9 cellular contexts compared by ENCODE assay signal in the genomic region with DNA sequence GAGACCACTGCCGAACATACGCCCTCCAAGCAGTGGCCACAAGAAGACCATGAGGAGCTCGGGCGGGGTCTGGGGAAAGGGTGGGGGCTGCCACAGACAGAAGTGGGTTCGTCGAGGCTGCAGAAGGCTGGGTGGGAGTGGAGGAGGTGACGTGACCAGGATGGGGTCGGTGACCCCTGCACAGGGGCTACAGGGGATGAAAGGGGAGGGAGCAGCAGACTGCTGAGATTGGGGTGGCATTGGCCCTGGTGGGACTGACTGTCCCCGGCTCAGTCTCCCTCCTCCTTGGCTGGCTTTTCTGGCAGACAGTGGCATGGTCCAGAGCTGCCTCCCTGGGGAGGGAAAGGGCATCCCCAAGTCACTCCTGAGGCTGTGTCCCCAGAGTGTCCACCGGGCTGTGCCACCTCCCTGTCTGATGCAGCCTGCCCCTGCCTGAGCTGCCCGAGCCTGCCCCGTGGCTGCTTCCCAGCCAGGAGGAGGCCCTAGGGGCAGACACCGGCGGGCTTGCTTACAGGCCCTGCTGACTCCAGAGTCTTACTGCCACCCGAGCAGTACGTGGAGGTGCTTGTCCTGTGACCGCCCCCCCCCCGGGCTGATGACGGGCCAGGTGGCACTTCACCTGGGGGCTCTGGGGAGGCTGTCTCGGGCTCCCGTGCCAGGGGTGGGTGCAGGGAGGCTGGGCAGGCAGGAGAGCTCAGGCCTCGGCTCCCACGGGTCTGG. TPM values are rescaled to one million over a fixed set of nuclear protein-coding genes. Genes with fewer than 3 reads are reported as not detected.
DNase-seq lines count a peak whose midpoint lies in the region; ATAC-seq lines count a peak whose summit lies in the region.
"Had no signal": no experiment of that assay in that cellular context is flagged by ENCODE, and none has a peak within 500 bp of the region (broad histone marks: within the 10 kb centered on the region; RNA-seq: fewer than 3 reads in every experiment).

No MANE protein-coding gene starts in this region.

- no peaks in the 10 kb centered on the region for H3K9me3 ChIP-seq in HUES48 (ENCODE audit: control insufficient read depth, insufficient read depth, low read length)
- H3K9me3 ChIP-seq in right cardiac atrium (ENCODE audit: control insufficient read depth, low read length): no peaks in the 10 kb centered on the region

- H3K36me3 Mint-ChIP-seq in activated T-helper 17 cell treated with anti-CD3 and anti-CD28 coated beads, Interleukin-2, amount 50 U/mL, for 72 hours (ENCODE audit: low read depth): peaks cover 25% of the 10 kb centered on the region
- no peaks in the 10 kb centered on the region for H3K36me3 Mint-ChIP-seq in stimulated activated memory B cell treated with anti-CD40 and anti-IgM and Interleukin-4, amounts not matched to agents 10 μg/mL and 1 μg/mL and 100 μg/mL, for 72 hours

- H3K9ac ChIP-seq in HUES48 (ENCODE audit: low read depth, low read length): no peak overlapping the region

- H3K4me3 Mint-ChIP-seq in activated T-helper 17 cell treated with anti-CD3 and anti-CD28 coated beads, Interleukin-2, amount 50 U/mL, for 72 hours: peak overlapping the region; percentile 89
- peak overlapping the region; percentile 74 for H3K4me3 Mint-ChIP-seq in stimulated activated memory B cell treated with anti-CD40 and anti-IgM and Interleukin-4, amounts not matched to agents 10 μg/mL and 1 μg/mL and 100 μg/mL, for 72 hours

- WGBS in right cardiac atrium: 52% methylated on average over 23 of the region's 23 CpGs

- H3K27ac ChIP-seq in HUES48 (ENCODE audit: low read depth, low read length) (peak overlapping the region; percentile 51), right cardiac atrium (ENCODE audit: low read length) (peak overlapping the region; percentile 81)

- no peak overlapping the region for H3K4me3 ChIP-seq in HUES48 (ENCODE audit: low read depth, low read length)
- no peak overlapping the region for H3K4me3 ChIP-seq in right cardiac atrium (ENCODE audit: low read length)

- intact Hi-C loops in right cardiac atrium (cut with DNase I): no loop called here

- no peaks in the 10 kb centered on the region for H3K27me3 Mint-ChIP-seq in activated T-helper 17 cell treated with anti-CD3 and anti-CD28 coated beads, Interleukin-2, amount 50 U/mL, for 72 hours
- H3K27me3 Mint-ChIP-seq in stimulated activated memory B cell treated with anti-CD40 and anti-IgM and Interleukin-4, amounts not matched to agents 10 μg/mL and 1 μg/mL and 100 μg/mL, for 72 hours: no peaks in the 10 kb centered on the region

- no peak for ATAC-seq in activated T-helper 17 cell treated with anti-CD3 and anti-CD28 coated beads, Interleukin-2, amount 50 U/mL, for 72 hours (replicated peaks)
- ATAC-seq in right cardiac atrium (peak in 1 of 2 donors; percentile 2), GM18498 (IDR thresholded peaks at IDR 0.05; ENCODE audit: unreplicated experiment) (no peak)
- ATAC-seq in stimulated activated memory B cell treated with anti-CD40 and anti-IgM and Interleukin-4, amounts not matched to agents 10 μg/mL and 1 μg/mL and 100 μg/mL, for 72 hours: no peak

- H3K27ac Mint-ChIP-seq in activated T-helper 17 cell treated with anti-CD3 and anti-CD28 coated beads, Interleukin-2, amount 50 U/mL, for 72 hours: no peak overlapping the region
- peak overlapping the region; percentile 82 for H3K27ac Mint-ChIP-seq in stimulated activated memory B cell treated with anti-CD40 and anti-IgM and Interleukin-4, amounts not matched to agents 10 μg/mL and 1 μg/mL and 100 μg/mL, for 72 hours

- peaks cover 16% of the 10 kb centered on the region for H3K4me1 ChIP-seq in HUES48 (ENCODE audit: control insufficient read depth, insufficient read depth, low read length)
- peaks cover 37% of the 10 kb centered on the region for H3K4me1 ChIP-seq in right cardiac atrium (ENCODE audit: control insufficient read depth, insufficient read depth, low read length)

- no peaks in the 10 kb centered on the region for H3K9me3 Mint-ChIP-seq in activated T-helper 17 cell treated with anti-CD3 and anti-CD28 coated beads, Interleukin-2, amount 50 U/mL, for 72 hours
- no peaks in the 10 kb centered on the region for H3K9me3 Mint-ChIP-seq in stimulated activated memory B cell treated with anti-CD40 and anti-IgM and Interleukin-4, amounts not matched to agents 10 μg/mL and 1 μg/mL and 100 μg/mL, for 72 hours

- peaks cover 18% of the 10 kb centered on the region for H3K4me1 Mint-ChIP-seq in activated T-helper 17 cell treated with anti-CD3 and anti-CD28 coated beads, Interleukin-2, amount 50 U/mL, for 72 hours
- peaks cover 76% of the 10 kb centered on the region for H3K4me1 Mint-ChIP-seq in stimulated activated memory B cell treated with anti-CD40 and anti-IgM and Interleukin-4, amounts not matched to agents 10 μg/mL and 1 μg/mL and 100 μg/mL, for 72 hours

- no peaks in the 10 kb centered on the region for H3K27me3 ChIP-seq in HUES48 (ENCODE audit: control insufficient read depth, insufficient read depth, low read length)
- no peaks in the 10 kb centered on the region for H3K27me3 ChIP-seq in right cardiac atrium (ENCODE audit: control insufficient read depth, insufficient read depth)

- DNase-seq in right cardiac atrium: peak; percentile 42 to 80 (median 80)
- DNase-seq in cortex of kidney (lab: John Stamatoyannopoulos, UW): no peak
- DNase-seq in NK-92 treated with Interleukin-12 subunit alpha and Interleukin-12 subunit beta, amount 100 ng/mL, for 24 hours (lab: John Stamatoyannopoulos, UW): no peak
- no peak for DNase-seq in iPS-NIHi7 (ENCODE audit: extremely low spot score)
- DNase-seq: activated CD4-positive, alpha-beta T cell treated with anti-CD3 and anti-CD28 coated beads, Interleukin-2, amount 50 U/mL, for 48 hours had no signal

- no peaks in the 10 kb centered on the region for H3K36me3 ChIP-seq in HUES48 (ENCODE audit: control insufficient read depth, insufficient read depth, low read length)

RNA-seq across cellular contexts. Expression of a gene that starts 7.2 kb away (rescaled TPM):
- total RNA-seq in activated T-helper 17 cell treated with anti-CD3 and anti-CD28 coated beads, Interleukin-2, amount 50 U/mL, for 72 hours: 100 to 1,000 TPM in 1 of 2 donors, 10 to 100 TPM in 1; 83.5 to 122 TPM
- total RNA-seq in right cardiac atrium: 10 to 100 TPM; 20.5 to 28.8 (median 26.3) TPM
- 21.7 TPM for polyA plus RNA-seq in right cardiac atrium

RNA-seq across cellular contexts. Expression of a gene that starts 43.5 kb away (rescaled TPM):
- 100 to 1,000 TPM; 220 to 254 TPM for total RNA-seq in activated T-helper 17 cell treated with anti-CD3 and anti-CD28 coated beads, Interleukin-2, amount 50 U/mL, for 72 hours
- 100 to 1,000 TPM; 215 to 256 (median 236) TPM for total RNA-seq in right cardiac atrium
- 207 TPM for polyA plus RNA-seq in right cardiac atrium

RNA-seq across cellular contexts. Expression of a gene that starts 44.0 kb away (rescaled TPM):
- 100 to 1,000 TPM in 1 of 2 donors, 10 to 100 TPM in 1; 80.1 to 110 TPM for total RNA-seq in activated T-helper 17 cell treated with anti-CD3 and anti-CD28 coated beads, Interleukin-2, amount 50 U/mL, for 72 hours
- total RNA-seq in right cardiac atrium: 10 to 100 TPM; 20.2 to 28.0 (median 24.6) TPM
- 24.9 TPM for polyA plus RNA-seq in right cardiac atrium

Comparison
In these comparisons a context has a peak if more than half of its experiments do, and no peak if none do; other contexts are left out.
1. DNase-seq: peak in right cardiac atrium (3 of 3); none in cortex of kidney (single experiment), NK-92 treated with Interleukin-12 subunit alpha and Interleukin-12 subunit beta, amount 100 ng/mL, for 24 hours (single experiment) and iPS-NIHi7 (single experiment).